ENCODE assay signal across 34 cellular contexts in the genomic region with DNA sequence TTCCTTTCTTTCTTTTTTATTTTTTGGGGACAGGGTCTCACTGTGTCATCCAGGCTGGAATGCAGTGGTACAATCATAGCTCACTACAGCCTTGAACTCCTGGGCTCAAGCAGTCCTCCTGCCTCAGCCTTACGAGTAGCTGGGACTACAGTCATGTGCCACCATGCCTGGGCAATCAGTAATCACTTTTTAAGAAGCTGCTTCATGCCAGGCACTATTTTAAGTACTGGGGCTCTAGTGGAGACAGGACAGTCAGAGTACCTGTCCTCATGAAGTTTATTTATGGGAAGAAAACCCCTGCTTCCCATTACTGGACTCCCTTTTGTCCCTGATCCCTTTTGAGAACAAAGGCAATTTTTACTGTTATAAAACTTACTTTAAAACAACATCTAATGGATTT.
"Had no signal": no experiment of that assay in that cellular context is flagged by ENCODE, and none has a peak within 500 bp of the region (broad histone marks: within the 10 kb centered on the region; RNA-seq: fewer than 3 reads in every experiment).

No MANE protein-coding gene starts in this region.

- ATAC-seq: activated CD4-positive, CD25-positive, alpha-beta regulatory T cell treated with anti-CD3 and anti-CD28 coated beads, Interleukin-2, amount 50 U/mL, for 24 hours; activated CD8-positive, alpha-beta T cell treated with anti-CD3 and anti-CD28 coated beads for 36 hours; activated T-cell treated with anti-CD3 and anti-CD28 coated beads, Interleukin-2, amount 50 U/mL, for 4 hours; activated T-helper 17 cell treated with anti-CD3 and anti-CD28 coated beads, Interleukin-2, amount 50 U/mL, for 72 hours; effector memory CD8-positive, alpha-beta T cell; foreskin keratinocyte; gastroesophageal sphincter; T-helper 17 cell had no signal

- H3K9me3 Mint-ChIP-seq: activated B cell treated with CpG ODN at 0.5 μM for 24 hours; activated CD8-positive, alpha-beta T cell treated with anti-CD3 and anti-CD28 coated beads for 36 hours; activated T-cell treated with anti-CD3 and anti-CD28 coated beads, Interleukin-2, amount 50 U/mL, for 4 hours; activated T-helper 17 cell treated with anti-CD3 and anti-CD28 coated beads, Interleukin-2, amount 50 U/mL, for 72 hours had no signal

- FAIRE-seq: astrocyte, bronchial epithelial cell, colon had no signal

- H3K9me3 ChIP-seq: esophagus muscularis mucosa, gastroesophageal sphincter had no signal

- H3K27ac Mint-ChIP-seq: activated B cell treated with CpG ODN at 0.5 μM for 24 hours; activated CD8-positive, alpha-beta T cell treated with anti-CD3 and anti-CD28 coated beads for 36 hours; activated naive CD8-positive, alpha-beta T cell; activated T-helper 17 cell treated with anti-CD3 and anti-CD28 coated beads, Interleukin-2, amount 50 U/mL, for 72 hours; effector memory CD8-positive, alpha-beta T cell; T-helper 17 cell; T-helper 2 cell treated with Interferon-gamma antibody and Interleukin-4, amounts not matched to agents 5 μg/mL and 100 μg/mL, for 36 hours had no signal

- H3K4me1 ChIP-seq: foreskin keratinocyte had no signal

- H3K27me3 ChIP-seq: brain microvascular endothelial cell, esophagus muscularis mucosa, gastroesophageal sphincter had no signal

- H3K4me3 ChIP-seq: esophagus muscularis mucosa, gastroesophageal sphincter had no signal

- H3K4me3 Mint-ChIP-seq: activated B cell treated with CpG ODN at 0.5 μM for 24 hours; activated CD8-positive, alpha-beta T cell treated with anti-CD3 and anti-CD28 coated beads for 36 hours; activated naive CD8-positive, alpha-beta T cell; activated T-cell treated with anti-CD3 and anti-CD28 coated beads, Interleukin-2, amount 50 U/mL, for 4 hours; activated T-helper 17 cell treated with anti-CD3 and anti-CD28 coated beads, Interleukin-2, amount 50 U/mL, for 72 hours; effector memory CD8-positive, alpha-beta T cell; T-helper 17 cell; T-helper 2 cell treated with Interferon-gamma antibody and Interleukin-4, amounts not matched to agents 5 μg/mL and 100 μg/mL, for 36 hours had no signal

- H3K4me1 Mint-ChIP-seq: activated B cell treated with CpG ODN at 0.5 μM for 24 hours; activated T-helper 17 cell treated with anti-CD3 and anti-CD28 coated beads, Interleukin-2, amount 50 U/mL, for 72 hours; T-helper 17 cell had no signal

- DNase-seq: activated B cell treated with CpG ODN at 0.5 μM for 24 hours; activated CD4-positive, alpha-beta T cell treated with anti-CD3 and anti-CD28 coated beads for 48 hours; activated CD4-positive, alpha-beta T cell treated with anti-CD3 and anti-CD28 coated beads, Interleukin-2, amount 50 U/mL, for 1 hour; activated CD4-positive, alpha-beta T cell treated with anti-CD3 and anti-CD28 coated beads, Interleukin-2, amount 50 U/mL, for 48 hours; activated CD8-positive, alpha-beta memory T cell treated with anti-CD3 and anti-CD28 coated beads for 24 hours; activated CD8-positive, alpha-beta T cell treated with anti-CD3 and anti-CD28 coated beads for 36 hours; activated effector memory CD4-positive, alpha-beta T cell treated with Interleukin-2 at 50 U/mL for 16 hours; activated gamma-delta T cell treated with Interleukin-2 at 50 U/mL for 16 hours; activated naive CD4-positive, alpha-beta T cell treated with anti-CD3 and anti-CD28 coated beads, Interleukin-2, amount 50 U/mL, for 16 hours; activated naive CD4-positive, alpha-beta T cell treated with Interleukin-2 at 50 U/mL for 16 hours; activated T-cell treated with anti-CD3 and anti-CD28 coated beads, Interleukin-2, amount 50 U/mL, for 4 hours; amniotic stem cell; anterior cingulate cortex; brain microvascular endothelial cell; caudate nucleus; cortex of kidney; dermis blood vessel endothelial cell; effector CD4-positive, alpha-beta T cell; effector memory CD8-positive, alpha-beta T cell; erythroblast; foreskin keratinocyte; T-helper 1 cell; T-helper 17 cell; T1000; WERI-Rb-1 had no signal

- H3K27me3 Mint-ChIP-seq: activated B cell treated with CpG ODN at 0.5 μM for 24 hours; activated CD8-positive, alpha-beta T cell treated with anti-CD3 and anti-CD28 coated beads for 36 hours; activated naive CD8-positive, alpha-beta T cell; activated T-helper 17 cell treated with anti-CD3 and anti-CD28 coated beads, Interleukin-2, amount 50 U/mL, for 72 hours; effector memory CD8-positive, alpha-beta T cell; T-helper 17 cell had no signal

- H3K36me3 Mint-ChIP-seq: activated naive CD8-positive, alpha-beta T cell had no signal

- H3K27ac ChIP-seq: brain microvascular endothelial cell, esophagus muscularis mucosa, foreskin keratinocyte, gastroesophageal sphincter, WERI-Rb-1 had no signal

- H3K36me3 ChIP-seq: brain microvascular endothelial cell, esophagus muscularis mucosa, gastroesophageal sphincter, WERI-Rb-1 had no signal
